Comparison of ENCODE assay signal across 12 cellular contexts in the genomic region with DNA sequence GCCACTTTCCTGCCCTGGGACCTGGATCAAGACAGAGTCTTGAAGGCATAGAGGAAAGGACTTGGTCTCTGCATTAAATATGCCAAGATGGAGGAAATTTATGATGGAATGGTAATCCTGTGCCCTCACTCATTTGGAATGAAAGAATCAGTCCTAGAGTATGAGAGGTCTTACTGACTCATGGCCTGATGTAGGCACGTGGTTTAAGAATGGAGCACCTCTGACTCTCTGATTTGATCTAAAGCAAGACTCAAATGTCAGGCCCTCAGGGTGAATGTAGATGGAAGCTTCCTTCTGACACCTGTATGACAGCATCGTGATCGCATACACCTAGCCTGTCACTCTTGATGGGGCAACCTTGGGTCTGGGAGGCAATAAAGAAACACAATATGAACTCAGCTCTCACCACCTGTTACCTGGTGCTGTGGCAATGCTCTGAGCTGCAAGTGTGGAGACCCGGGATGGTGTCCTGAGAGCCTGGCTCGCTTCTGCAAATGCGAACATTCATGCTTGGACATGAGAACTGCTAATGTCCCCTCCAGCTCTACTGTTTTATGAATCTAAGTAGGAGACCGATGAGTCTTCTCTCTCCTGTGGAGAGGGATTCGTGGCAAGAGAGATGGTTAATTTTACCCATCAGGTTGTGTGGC.
"Had no signal": no experiment of that assay in that cellular context is flagged by ENCODE, and none has a peak within 500 bp of the region (broad histone marks: within the 10 kb centered on the region; RNA-seq: fewer than 3 reads in every experiment).

No MANE protein-coding gene starts in this region.

- H3K36me3 ChIP-seq: lower lobe of right lung, stomach, thoracic aorta had no signal

- DNase-seq: activated CD4-positive, alpha-beta T cell treated with anti-CD3 and anti-CD28 coated beads for 1 hour; activated CD4-positive, alpha-beta T cell treated with anti-CD3 and anti-CD28 coated beads, Interleukin-2, amount 50 U/mL, for 48 hours; activated gamma-delta T cell; activated T-cell treated with anti-CD3 and anti-CD28 coated beads, Interleukin-2, amount 50 U/mL, for 4 hours; amygdala; kidney glomerular epithelial cell; lower lobe of right lung; naive B cell; stimulated activated CD4-positive, alpha-beta T cell treated with anti-CD3 and anti-CD28 coated beads, Interleukin-4, amount 100 ng/mL, for 4 hours; stomach had no signal

- ATAC-seq: activated T-cell treated with anti-CD3 and anti-CD28 coated beads, Interleukin-2, amount 50 U/mL, for 4 hours; lower lobe of right lung had no signal

- H3K4me1 ChIP-seq: lower lobe of right lung, stomach had no signal

- H3K4me3 ChIP-seq: lower lobe of right lung, skin epidermis, stomach, thoracic aorta had no signal

- H3K9me3 ChIP-seq: lower lobe of right lung, stomach, thoracic aorta had no signal

- H3K27me3 ChIP-seq: stomach had no signal

- H3K27ac ChIP-seq: lower lobe of right lung, skin epidermis, stomach, thoracic aorta had no signal
